8 cellular contexts compared by ENCODE assay signal in the genomic region with DNA sequence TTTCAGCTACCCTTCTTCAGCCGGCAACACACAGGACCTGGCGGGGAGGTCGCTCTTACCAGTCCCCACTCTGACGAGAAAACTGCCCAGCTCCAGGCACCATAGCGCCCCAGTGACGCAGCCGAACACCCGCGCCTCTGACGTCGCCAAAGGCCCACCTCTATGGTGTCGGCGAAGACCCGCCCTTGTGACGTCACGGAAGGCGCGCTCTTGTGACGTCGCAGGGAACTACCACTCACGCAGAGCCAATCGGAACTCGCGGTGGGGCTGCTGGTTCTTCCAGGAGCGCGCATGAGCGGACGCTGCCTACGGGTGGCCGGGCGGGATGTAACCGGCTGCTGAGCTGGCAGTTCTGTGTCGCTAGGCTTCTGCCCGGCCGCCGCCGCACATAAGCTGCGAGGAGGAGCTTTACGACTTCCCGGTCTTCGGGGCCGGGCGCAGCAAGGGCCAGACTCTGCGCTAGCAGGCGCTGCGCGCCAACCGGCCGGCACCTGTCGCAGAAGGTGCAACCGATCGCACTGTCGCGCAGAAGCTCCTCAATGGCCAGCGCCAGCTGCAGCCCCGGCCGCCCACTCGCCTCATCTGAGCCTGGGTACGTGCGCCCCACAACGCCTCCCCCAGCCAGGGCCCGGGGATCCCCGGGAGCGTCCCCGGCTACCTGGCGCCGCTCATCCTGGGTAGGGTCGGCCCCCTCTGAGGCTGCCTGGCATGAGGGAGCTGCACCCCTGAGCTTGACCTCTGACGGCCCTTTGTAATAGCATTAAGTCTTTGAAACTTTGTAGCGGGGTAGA.
DNase-seq lines count a peak whose midpoint lies in the region; ATAC-seq and TF ChIP-seq lines count a peak whose summit lies in the region.
"Not testable (repeated sequence)": the region's sequence is repeated elsewhere in the genome, so short reads cannot be mapped to it uniquely, and the experiment has no call there.

No MANE protein-coding gene starts in this region.

- H3K27ac ChIP-seq in thyroid gland: peak overlapping the region; percentile 81 to 92 (median 83)

- not testable (repeated sequence) for TF ChIP-seq CTCF in GM10248 (IDR thresholded peaks at IDR 0.05; ENCODE audit: control extremely low read depth, extremely low read depth, low read depth, missing control alignments); osteocyte (IDR thresholded peaks at IDR 0.05)
- TF ChIP-seq CTCF in thyroid gland (IDR thresholded peaks at IDR 0.05): peak in 1 of 6 experiments; percentile 46

- peak overlapping the region; percentile 96 for H3K4me3 Mint-ChIP-seq in activated naive CD8-positive, alpha-beta T cell
- H3K4me3 Mint-ChIP-seq in osteocyte (ENCODE audit: unreplicated experiment): peak overlapping the region; percentile 91

- DNase-seq in GM10248 (ENCODE audit: extremely low spot score): peak; percentile 88
- peak; percentile 98 for DNase-seq in NCI-H1092 treated with DMSO at 0.1 percent for 48 hours (lab: John Stamatoyannopoulos, UW)
- peak; percentile 97 to 100 (median 100) for DNase-seq in head of caudate nucleus
- DNase-seq in osteocyte (ENCODE audit: extremely low spot score, unreplicated experiment): peak; percentile 100
- DNase-seq in thyroid gland: peak; percentile 100

- CTCF ChIA-PET in GM10248 (lab: Yijun Ruan, JAX): interaction anchor here (0.8 to 1.2 kb wide), 2 partner anchors 58 to 147 kb away, joined by 3 read pairs; partner anchors contain the start of gene TP53BP2

- H3K4me3 ChIP-seq in thyroid gland (replicated peaks in 1 of 3): peak overlapping the region in 2 of 3 donors; percentile 73 to 85

- H3K36me3 ChIP-seq in thyroid gland: not testable (repeated sequence)

- ATAC-seq in HG02623 (IDR thresholded peaks at IDR 0.05; ENCODE audit: unreplicated experiment): peak; percentile 100
- ATAC-seq in SK-N-SH treated with all-trans-retinoic acid at 6 μM for 48 hours: peak; percentile 100

- not testable (repeated sequence) for H3K9me3 ChIP-seq in thyroid gland

- H3K4me1 Mint-ChIP-seq in activated naive CD8-positive, alpha-beta T cell (ENCODE audit: low read depth); osteocyte (ENCODE audit: unreplicated experiment): not testable (repeated sequence)

- not testable (repeated sequence) for H3K9me3 Mint-ChIP-seq in activated naive CD8-positive, alpha-beta T cell (ENCODE audit: low read depth); osteocyte (ENCODE audit: unreplicated experiment)

- 0% methylated on average over 2 to 19 of the region's 70 CpGs for WGBS in thyroid gland, 2 donors

- intact Hi-C loops in head of caudate nucleus (cut with DNase I); thyroid gland (cut with DNase I): not testable (repeated sequence)

- H3K27ac Mint-ChIP-seq in activated naive CD8-positive, alpha-beta T cell: peak overlapping the region; percentile 98
- peak overlapping the region; percentile 100 for H3K27ac Mint-ChIP-seq in osteocyte (ENCODE audit: unreplicated experiment)

- H3K27me3 Mint-ChIP-seq in activated naive CD8-positive, alpha-beta T cell; osteocyte (ENCODE audit: unreplicated experiment): not testable (repeated sequence)

- POLR2A ChIA-PET in GM10248 (lab: Yijun Ruan, JAX): interaction anchor here (1.1 kb wide), 1 partner anchor 167 kb away, joined by 3 read pairs; no protein-coding TSS in a partner anchor

- TF ChIP-seq POLR2A in thyroid gland (IDR thresholded peaks at IDR 0.05): peak in 1 of 2 donors; percentile 96

- not testable (repeated sequence) for H3K36me3 Mint-ChIP-seq in activated naive CD8-positive, alpha-beta T cell; osteocyte (ENCODE audit: unreplicated experiment)

- H3K4me1 ChIP-seq in thyroid gland: not testable (repeated sequence)

- not testable (repeated sequence) for H3K27me3 ChIP-seq in thyroid gland

Comparison
In these comparisons a context has a peak if more than half of its experiments do, and no peak if none do; other contexts are left out.
1. Peak in every context shown above with its lines: DNase-seq, ATAC-seq, H3K4me3 ChIP-seq and H3K27ac ChIP-seq.